ENCODE assay signal across 1 cellular context in the genomic region with DNA sequence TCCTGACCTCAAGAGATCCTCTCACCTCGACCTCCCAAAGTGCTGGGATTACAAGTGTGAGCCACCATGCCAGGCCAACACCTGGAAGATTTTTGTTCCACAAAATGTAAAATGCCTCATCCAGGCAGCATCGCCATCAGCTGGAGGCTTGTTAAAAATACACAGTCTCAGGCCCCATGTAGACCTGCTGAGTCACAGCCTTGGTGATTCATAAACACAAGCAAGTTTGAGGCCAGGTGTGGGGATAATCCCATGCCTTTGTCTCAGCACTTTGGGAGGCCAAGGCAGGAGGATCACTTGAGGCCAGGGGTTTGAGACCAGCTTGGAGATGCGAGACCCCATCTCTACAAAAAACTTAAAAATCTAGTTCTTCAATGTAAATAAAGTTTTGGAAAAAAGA.
TF ChIP-seq lines count a peak whose summit lies in the region.

No MANE protein-coding gene starts in this region.

TF ChIP-seq in K562, 482 proteins besides CTCF, POLR2A, EP300 and RAD21 (continued from another document and continues in another):
- TF ChIP-seq, protein P1, sequence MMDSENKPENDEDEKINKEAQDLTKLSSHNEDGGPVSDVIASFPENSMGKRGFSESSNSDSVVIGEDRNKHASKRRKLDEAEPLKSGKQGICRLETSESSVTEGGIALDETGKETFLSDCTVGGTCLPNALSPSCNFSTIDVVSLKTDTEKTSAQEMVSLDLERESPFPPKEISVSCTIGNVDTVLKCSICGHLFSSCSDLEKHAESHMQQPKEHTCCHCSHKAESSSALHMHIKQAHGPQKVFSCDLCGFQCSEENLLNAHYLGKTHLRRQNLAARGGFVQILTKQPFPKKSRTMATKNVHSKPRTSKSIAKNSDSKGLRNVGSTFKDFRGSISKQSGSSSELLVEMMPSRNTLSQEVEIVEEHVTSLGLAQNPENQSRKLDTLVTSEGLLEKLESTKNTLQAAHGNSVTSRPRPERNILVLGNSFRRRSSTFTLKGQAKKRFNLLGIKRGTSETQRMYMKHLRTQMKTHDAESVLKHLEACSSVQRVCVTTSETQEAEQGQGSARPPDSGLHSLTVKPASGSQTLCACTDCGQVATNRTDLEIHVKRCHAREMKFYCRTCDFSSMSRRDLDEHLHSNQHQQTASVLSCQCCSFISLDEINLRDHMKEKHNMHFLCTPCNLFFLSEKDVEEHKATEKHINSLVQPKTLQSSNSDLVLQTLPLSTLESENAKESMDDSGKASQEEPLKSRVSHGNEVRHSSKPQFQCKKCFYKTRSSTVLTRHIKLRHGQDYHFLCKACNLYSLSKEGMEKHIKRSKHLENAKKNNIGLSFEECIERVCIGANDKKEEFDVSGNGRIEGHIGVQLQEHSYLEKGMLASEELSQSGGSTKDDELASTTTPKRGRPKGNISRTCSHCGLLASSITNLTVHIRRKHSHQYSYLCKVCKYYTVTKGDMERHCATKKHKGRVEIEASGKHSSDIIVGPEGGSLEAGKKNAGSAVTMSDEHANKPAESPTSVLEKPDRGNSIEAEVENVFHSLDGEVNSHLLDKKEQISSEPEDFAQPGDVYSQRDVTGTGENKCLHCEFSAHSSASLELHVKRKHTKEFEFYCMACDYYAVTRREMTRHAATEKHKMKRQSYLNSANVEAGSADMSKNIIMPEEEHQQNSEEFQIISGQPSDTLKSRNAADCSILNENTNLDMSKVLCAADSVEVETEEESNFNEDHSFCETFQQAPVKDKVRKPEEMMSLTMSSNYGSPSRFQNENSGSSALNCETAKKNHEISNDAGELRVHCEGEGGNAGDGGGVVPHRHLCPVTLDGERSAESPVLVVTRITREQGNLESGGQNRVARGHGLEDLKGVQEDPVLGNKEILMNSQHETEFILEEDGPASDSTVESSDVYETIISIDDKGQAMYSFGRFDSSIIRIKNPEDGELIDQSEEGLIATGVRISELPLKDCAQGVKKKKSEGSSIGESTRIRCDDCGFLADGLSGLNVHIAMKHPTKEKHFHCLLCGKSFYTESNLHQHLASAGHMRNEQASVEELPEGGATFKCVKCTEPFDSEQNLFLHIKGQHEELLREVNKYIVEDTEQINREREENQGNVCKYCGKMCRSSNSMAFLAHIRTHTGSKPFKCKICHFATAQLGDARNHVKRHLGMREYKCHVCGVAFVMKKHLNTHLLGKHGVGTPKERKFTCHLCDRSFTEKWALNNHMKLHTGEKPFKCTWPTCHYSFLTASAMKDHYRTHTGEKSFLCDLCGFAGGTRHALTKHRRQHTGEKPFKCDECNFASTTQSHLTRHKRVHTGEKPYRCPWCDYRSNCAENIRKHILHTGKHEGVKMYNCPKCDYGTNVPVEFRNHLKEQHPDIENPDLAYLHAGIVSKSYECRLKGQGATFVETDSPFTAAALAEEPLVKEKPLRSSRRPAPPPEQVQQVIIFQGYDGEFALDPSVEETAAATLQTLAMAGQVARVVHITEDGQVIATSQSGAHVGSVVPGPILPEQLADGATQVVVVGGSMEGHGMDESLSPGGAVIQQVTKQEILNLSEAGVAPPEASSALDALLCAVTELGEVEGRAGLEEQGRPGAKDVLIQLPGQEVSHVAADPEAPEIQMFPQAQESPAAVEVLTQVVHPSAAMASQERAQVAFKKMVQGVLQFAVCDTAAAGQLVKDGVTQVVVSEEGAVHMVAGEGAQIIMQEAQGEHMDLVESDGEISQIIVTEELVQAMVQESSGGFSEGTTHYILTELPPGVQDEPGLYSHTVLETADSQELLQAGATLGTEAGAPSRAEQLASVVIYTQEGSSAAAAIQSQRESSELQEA (IDR thresholded peaks at IDR 0.05; ENCODE audit: low read depth) = no peak
- TF ChIP-seq, protein P2, sequence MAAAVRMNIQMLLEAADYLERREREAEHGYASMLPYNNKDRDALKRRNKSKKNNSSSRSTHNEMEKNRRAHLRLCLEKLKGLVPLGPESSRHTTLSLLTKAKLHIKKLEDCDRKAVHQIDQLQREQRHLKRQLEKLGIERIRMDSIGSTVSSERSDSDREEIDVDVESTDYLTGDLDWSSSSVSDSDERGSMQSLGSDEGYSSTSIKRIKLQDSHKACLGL (CRISPR knock-in tag; IDR thresholded peaks at IDR 0.05; ENCODE audit: borderline replicate concordance, poor library complexity, severe bottlenecking) = no peak
- TF ChIP-seq BRF1 (IDR thresholded peaks at IDR 0.05; ENCODE audit: borderline replicate concordance, extremely low read depth, insufficient read length) (no peak), PURB (CRISPR knock-in tag; IDR thresholded peaks at IDR 0.05; ENCODE audit: low read depth) (no peak), RBFOX2 (IDR thresholded peaks at IDR 0.05; ENCODE audit: low read depth, low read length) (no peak), ZNF12 (CRISPR knock-in tag; IDR thresholded peaks at IDR 0.05) (no peak), FOSL1 (tag; conservative IDR thresholded peaks at IDR 0.05) (peak; percentile 88), MCM3 (IDR thresholded peaks at IDR 0.05) (no peak), HDAC6 (IDR thresholded peaks at IDR 0.05; ENCODE audit: low read depth, low read length) (no peak), RBM15 (IDR thresholded peaks at IDR 0.05; ENCODE audit: insufficient read depth, low read length) (no peak), ZFP30 (CRISPR knock-in tag; IDR thresholded peaks at IDR 0.05; ENCODE audit: borderline replicate concordance) (no peak), MNT (conservative IDR thresholded peaks at IDR 0.05) (peak in 1 of 2 experiments; percentile 49; a peak in 1 of 4 replicates), PPARD (CRISPR knock-in tag; IDR thresholded peaks at IDR 0.05) (no peak), ZNF316 (IDR thresholded peaks at IDR 0.05) (peak; percentile 89)
- TF ChIP-seq, protein P3, sequence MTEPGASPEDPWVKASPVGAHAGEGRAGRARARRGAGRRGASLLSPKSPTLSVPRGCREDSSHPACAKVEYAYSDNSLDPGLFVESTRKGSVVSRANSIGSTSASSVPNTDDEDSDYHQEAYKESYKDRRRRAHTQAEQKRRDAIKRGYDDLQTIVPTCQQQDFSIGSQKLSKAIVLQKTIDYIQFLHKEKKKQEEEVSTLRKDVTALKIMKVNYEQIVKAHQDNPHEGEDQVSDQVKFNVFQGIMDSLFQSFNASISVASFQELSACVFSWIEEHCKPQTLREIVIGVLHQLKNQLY (CRISPR knock-in tag; conservative IDR thresholded peaks at IDR 0.05) = no peak
- TF ChIP-seq, protein P4, sequence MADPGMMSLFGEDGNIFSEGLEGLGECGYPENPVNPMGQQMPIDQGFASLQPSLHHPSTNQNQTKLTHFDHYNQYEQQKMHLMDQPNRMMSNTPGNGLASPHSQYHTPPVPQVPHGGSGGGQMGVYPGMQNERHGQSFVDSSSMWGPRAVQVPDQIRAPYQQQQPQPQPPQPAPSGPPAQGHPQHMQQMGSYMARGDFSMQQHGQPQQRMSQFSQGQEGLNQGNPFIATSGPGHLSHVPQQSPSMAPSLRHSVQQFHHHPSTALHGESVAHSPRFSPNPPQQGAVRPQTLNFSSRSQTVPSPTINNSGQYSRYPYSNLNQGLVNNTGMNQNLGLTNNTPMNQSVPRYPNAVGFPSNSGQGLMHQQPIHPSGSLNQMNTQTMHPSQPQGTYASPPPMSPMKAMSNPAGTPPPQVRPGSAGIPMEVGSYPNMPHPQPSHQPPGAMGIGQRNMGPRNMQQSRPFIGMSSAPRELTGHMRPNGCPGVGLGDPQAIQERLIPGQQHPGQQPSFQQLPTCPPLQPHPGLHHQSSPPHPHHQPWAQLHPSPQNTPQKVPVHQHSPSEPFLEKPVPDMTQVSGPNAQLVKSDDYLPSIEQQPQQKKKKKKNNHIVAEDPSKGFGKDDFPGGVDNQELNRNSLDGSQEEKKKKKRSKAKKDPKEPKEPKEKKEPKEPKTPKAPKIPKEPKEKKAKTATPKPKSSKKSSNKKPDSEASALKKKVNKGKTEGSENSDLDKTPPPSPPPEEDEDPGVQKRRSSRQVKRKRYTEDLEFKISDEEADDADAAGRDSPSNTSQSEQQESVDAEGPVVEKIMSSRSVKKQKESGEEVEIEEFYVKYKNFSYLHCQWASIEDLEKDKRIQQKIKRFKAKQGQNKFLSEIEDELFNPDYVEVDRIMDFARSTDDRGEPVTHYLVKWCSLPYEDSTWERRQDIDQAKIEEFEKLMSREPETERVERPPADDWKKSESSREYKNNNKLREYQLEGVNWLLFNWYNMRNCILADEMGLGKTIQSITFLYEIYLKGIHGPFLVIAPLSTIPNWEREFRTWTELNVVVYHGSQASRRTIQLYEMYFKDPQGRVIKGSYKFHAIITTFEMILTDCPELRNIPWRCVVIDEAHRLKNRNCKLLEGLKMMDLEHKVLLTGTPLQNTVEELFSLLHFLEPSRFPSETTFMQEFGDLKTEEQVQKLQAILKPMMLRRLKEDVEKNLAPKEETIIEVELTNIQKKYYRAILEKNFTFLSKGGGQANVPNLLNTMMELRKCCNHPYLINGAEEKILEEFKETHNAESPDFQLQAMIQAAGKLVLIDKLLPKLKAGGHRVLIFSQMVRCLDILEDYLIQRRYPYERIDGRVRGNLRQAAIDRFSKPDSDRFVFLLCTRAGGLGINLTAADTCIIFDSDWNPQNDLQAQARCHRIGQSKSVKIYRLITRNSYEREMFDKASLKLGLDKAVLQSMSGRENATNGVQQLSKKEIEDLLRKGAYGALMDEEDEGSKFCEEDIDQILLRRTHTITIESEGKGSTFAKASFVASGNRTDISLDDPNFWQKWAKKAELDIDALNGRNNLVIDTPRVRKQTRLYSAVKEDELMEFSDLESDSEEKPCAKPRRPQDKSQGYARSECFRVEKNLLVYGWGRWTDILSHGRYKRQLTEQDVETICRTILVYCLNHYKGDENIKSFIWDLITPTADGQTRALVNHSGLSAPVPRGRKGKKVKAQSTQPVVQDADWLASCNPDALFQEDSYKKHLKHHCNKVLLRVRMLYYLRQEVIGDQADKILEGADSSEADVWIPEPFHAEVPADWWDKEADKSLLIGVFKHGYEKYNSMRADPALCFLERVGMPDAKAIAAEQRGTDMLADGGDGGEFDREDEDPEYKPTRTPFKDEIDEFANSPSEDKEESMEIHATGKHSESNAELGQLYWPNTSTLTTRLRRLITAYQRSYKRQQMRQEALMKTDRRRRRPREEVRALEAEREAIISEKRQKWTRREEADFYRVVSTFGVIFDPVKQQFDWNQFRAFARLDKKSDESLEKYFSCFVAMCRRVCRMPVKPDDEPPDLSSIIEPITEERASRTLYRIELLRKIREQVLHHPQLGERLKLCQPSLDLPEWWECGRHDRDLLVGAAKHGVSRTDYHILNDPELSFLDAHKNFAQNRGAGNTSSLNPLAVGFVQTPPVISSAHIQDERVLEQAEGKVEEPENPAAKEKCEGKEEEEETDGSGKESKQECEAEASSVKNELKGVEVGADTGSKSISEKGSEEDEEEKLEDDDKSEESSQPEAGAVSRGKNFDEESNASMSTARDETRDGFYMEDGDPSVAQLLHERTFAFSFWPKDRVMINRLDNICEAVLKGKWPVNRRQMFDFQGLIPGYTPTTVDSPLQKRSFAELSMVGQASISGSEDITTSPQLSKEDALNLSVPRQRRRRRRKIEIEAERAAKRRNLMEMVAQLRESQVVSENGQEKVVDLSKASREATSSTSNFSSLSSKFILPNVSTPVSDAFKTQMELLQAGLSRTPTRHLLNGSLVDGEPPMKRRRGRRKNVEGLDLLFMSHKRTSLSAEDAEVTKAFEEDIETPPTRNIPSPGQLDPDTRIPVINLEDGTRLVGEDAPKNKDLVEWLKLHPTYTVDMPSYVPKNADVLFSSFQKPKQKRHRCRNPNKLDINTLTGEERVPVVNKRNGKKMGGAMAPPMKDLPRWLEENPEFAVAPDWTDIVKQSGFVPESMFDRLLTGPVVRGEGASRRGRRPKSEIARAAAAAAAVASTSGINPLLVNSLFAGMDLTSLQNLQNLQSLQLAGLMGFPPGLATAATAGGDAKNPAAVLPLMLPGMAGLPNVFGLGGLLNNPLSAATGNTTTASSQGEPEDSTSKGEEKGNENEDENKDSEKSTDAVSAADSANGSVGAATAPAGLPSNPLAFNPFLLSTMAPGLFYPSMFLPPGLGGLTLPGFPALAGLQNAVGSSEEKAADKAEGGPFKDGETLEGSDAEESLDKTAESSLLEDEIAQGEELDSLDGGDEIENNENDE (IDR thresholded peaks at IDR 0.05; ENCODE audit: low read depth, low read length) = no peak
- TF ChIP-seq, protein P5, sequence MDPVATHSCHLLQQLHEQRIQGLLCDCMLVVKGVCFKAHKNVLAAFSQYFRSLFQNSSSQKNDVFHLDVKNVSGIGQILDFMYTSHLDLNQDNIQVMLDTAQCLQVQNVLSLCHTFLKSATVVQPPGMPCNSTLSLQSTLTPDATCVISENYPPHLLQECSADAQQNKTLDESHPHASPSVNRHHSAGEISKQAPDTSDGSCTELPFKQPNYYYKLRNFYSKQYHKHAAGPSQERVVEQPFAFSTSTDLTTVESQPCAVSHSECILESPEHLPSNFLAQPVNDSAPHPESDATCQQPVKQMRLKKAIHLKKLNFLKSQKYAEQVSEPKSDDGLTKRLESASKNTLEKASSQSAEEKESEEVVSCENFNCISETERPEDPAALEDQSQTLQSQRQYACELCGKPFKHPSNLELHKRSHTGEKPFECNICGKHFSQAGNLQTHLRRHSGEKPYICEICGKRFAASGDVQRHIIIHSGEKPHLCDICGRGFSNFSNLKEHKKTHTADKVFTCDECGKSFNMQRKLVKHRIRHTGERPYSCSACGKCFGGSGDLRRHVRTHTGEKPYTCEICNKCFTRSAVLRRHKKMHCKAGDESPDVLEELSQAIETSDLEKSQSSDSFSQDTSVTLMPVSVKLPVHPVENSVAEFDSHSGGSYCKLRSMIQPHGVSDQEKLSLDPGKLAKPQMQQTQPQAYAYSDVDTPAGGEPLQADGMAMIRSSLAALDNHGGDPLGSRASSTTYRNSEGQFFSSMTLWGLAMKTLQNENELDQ (CRISPR knock-in tag; IDR thresholded peaks at IDR 0.05; ENCODE audit: borderline replicate concordance) = no peak
